28 cellular contexts compared by ENCODE assay signal in genomic region chr13:52744842-52745241, GRCh38. TPM values are rescaled to one million over a fixed set of nuclear protein-coding genes. Genes with fewer than 3 reads are reported as not detected.
"Had no signal": no experiment of that assay in that cellular context is flagged by ENCODE, and none has a peak within 500 bp of the region (broad histone marks: within the 10 kb centered on the region; RNA-seq: fewer than 3 reads in every experiment).

No MANE protein-coding gene starts in this region.

- H3K27ac Mint-ChIP-seq: activated B cell treated with CpG ODN at 0.5 μM for 24 hours; activated CD4-positive, alpha-beta T cell treated with anti-CD3 and anti-CD28 coated beads for 36 hours; activated naive CD4-positive, alpha-beta T cell treated with anti-CD3 and anti-CD28 coated beads, Interleukin-2, amount 50 U/mL, for 72 hours; activated T-cell treated with anti-CD3 and anti-CD28 coated beads, Interleukin-2, amount 50 U/mL, for 24 hours; activated T-helper 17 cell treated with anti-CD3 and anti-CD28 coated beads, Interleukin-2, amount 50 U/mL, for 72 hours; nephron progenitor cell; stimulated activated effector memory CD8-positive, alpha-beta T cell treated with anti-CD3 and anti-CD28 coated beads, Interleukin-12 subunit alpha, Interleukin-12 subunit beta, amount 100 ng/mL, for 72 hours; stimulated activated naive CD8-positive, alpha-beta T cell treated with anti-CD3 and anti-CD28 coated beads, Interleukin-15, amount 100 ng/mL, for 72 hours had no signal

- H3K4me1 ChIP-seq: foreskin keratinocyte, parathyroid adenoma, right lobe of liver, tibial artery had no signal

- H3K36me3 ChIP-seq: brain microvascular endothelial cell, right lobe of liver, tibial artery had no signal

- H3K9me3 Mint-ChIP-seq: activated T-cell treated with anti-CD3 and anti-CD28 coated beads, Interleukin-2, amount 50 U/mL, for 24 hours; activated T-helper 17 cell treated with anti-CD3 and anti-CD28 coated beads, Interleukin-2, amount 50 U/mL, for 72 hours; stimulated activated effector memory CD8-positive, alpha-beta T cell treated with anti-CD3 and anti-CD28 coated beads, Interleukin-12 subunit alpha, Interleukin-12 subunit beta, amount 100 ng/mL, for 72 hours; stimulated activated naive CD8-positive, alpha-beta T cell treated with anti-CD3 and anti-CD28 coated beads, Interleukin-15, amount 100 ng/mL, for 72 hours had no signal

- H3K4me3 Mint-ChIP-seq: activated B cell treated with CpG ODN at 0.5 μM for 24 hours; activated CD4-positive, alpha-beta T cell treated with anti-CD3 and anti-CD28 coated beads for 36 hours; activated T-cell treated with anti-CD3 and anti-CD28 coated beads, Interleukin-2, amount 50 U/mL, for 24 hours; activated T-helper 17 cell treated with anti-CD3 and anti-CD28 coated beads, Interleukin-2, amount 50 U/mL, for 72 hours; nephron progenitor cell; stimulated activated effector memory CD8-positive, alpha-beta T cell treated with anti-CD3 and anti-CD28 coated beads, Interleukin-12 subunit alpha, Interleukin-12 subunit beta, amount 100 ng/mL, for 72 hours; stimulated activated naive CD8-positive, alpha-beta T cell treated with anti-CD3 and anti-CD28 coated beads, Interleukin-15, amount 100 ng/mL, for 72 hours had no signal

- DNase-seq: activated B cell treated with CpG ODN at 0.5 μM for 24 hours; activated CD4-positive, alpha-beta T cell treated with anti-CD3 and anti-CD28 coated beads for 36 hours; activated CD4-positive, alpha-beta T cell treated with anti-CD3 and anti-CD28 coated beads, Interleukin-2, amount 50 U/mL, for 4 hours; activated CD8-positive, alpha-beta memory T cell treated with anti-CD3 and anti-CD28 coated beads for 24 hours; activated CD8-positive, alpha-beta memory T cell treated with anti-CD3 and anti-CD28 coated beads, Interleukin-2, amount 50 U/mL, for 4 hours; activated T-cell treated with anti-CD3 and anti-CD28 coated beads, Interleukin-2, amount 50 U/mL, for 24 hours; aorta; brain microvascular endothelial cell; caudate nucleus; dermis blood vessel endothelial cell; effector CD8-positive, alpha-beta T cell; erythroblast; foreskin keratinocyte; left colon; mesenchymal stem cell; nephron progenitor cell; right lobe of liver; stimulated activated CD4-positive, alpha-beta T cell treated with anti-CD3 and anti-CD28 coated beads, Interleukin-2, amount 100 ng/mL, for 24 hours; stimulated activated naive CD8-positive, alpha-beta T cell treated with anti-CD3 and anti-CD28 coated beads, Interleukin-15, amount 100 ng/mL, for 72 hours; tibial artery had no signal

- ATAC-seq: activated CD4-positive, alpha-beta T cell treated with anti-CD3 and anti-CD28 coated beads for 36 hours; activated naive CD4-positive, alpha-beta T cell treated with anti-CD3 and anti-CD28 coated beads, Interleukin-2, amount 50 U/mL, for 72 hours; activated T-helper 17 cell treated with anti-CD3 and anti-CD28 coated beads, Interleukin-2, amount 50 U/mL, for 72 hours; foreskin keratinocyte; left colon; right lobe of liver; stimulated activated effector memory CD8-positive, alpha-beta T cell treated with anti-CD3 and anti-CD28 coated beads, Interleukin-12 subunit alpha, Interleukin-12 subunit beta, amount 100 ng/mL, for 72 hours; stimulated activated naive CD8-positive, alpha-beta T cell treated with anti-CD3 and anti-CD28 coated beads, Interleukin-15, amount 100 ng/mL, for 72 hours had no signal

- H3K4me3 ChIP-seq: right lobe of liver, skin epidermis, tibial artery had no signal

- H3K36me3 Mint-ChIP-seq: stimulated activated effector memory CD8-positive, alpha-beta T cell treated with anti-CD3 and anti-CD28 coated beads, Interleukin-12 subunit alpha, Interleukin-12 subunit beta, amount 100 ng/mL, for 72 hours had no signal

- H3K9me3 ChIP-seq: right lobe of liver, tibial artery had no signal

- H3K27me3 ChIP-seq: right lobe of liver had no signal

- H3K27ac ChIP-seq: brain microvascular endothelial cell, foreskin keratinocyte, parathyroid adenoma, right lobe of liver, skin epidermis, tibial artery had no signal

RNA-seq across cellular contexts. Expression of gene CNMD, which starts 5.2 kb away (rescaled TPM):
- total RNA-seq: activated B cell treated with CpG ODN at 0.5 μM for 24 hours; activated CD4-positive, alpha-beta T cell treated with anti-CD3 and anti-CD28 coated beads for 36 hours; activated naive CD4-positive, alpha-beta T cell treated with anti-CD3 and anti-CD28 coated beads, Interleukin-2, amount 50 U/mL, for 72 hours; activated T-helper 17 cell treated with anti-CD3 and anti-CD28 coated beads, Interleukin-2, amount 50 U/mL, for 72 hours; aorta; dermis blood vessel endothelial cell; foreskin keratinocyte; glomerular endothelial cell; left colon; lower leg skin; right lobe of liver had no signal
- polyA plus RNA-seq: aorta, foreskin keratinocyte, keratinocyte had no signal
